12 cellular contexts compared by ENCODE assay signal in the genomic region with DNA sequence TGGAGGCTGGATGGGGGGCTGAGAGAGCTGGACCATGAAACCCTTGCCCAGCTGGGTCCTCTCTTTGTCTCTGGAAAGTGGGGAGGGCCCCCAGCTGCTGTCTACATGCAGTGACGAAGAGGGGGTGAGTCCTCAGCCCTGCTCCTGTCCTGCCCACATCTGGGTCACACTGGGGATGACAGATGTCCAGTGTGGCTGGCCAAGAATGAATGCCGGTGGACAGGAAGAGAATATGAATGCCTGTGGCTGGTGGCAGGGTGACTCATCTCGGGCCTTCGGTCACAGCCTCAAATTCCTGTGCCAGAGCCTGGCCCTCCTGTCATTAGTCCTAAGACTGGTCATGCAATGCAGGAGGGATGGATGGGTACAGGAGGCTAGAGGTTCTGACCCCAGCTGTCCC. TPM values are rescaled to one million over a fixed set of nuclear protein-coding genes. Genes with fewer than 3 reads are reported as not detected.
DNase-seq lines count a peak whose midpoint lies in the region; ATAC-seq, FAIRE-seq and TF ChIP-seq lines count a peak whose summit lies in the region.
"Had no signal": no experiment of that assay in that cellular context is flagged by ENCODE, and none has a peak within 500 bp of the region (broad histone marks: within the 10 kb centered on the region; RNA-seq: fewer than 3 reads in every experiment).

No MANE protein-coding gene starts in this region.

- H3K27me3 ChIP-seq in MG63 (no peaks in the 10 kb centered on the region), H7 (ENCODE audit: control insufficient read depth, insufficient read depth, low read length) (no peaks in the 10 kb centered on the region)

- H3K9me3 ChIP-seq in MG63, result no peaks in the 10 kb centered on the region

- no peaks in the 10 kb centered on the region for H3K36me3 ChIP-seq in MG63
- no peaks in the 10 kb centered on the region; the same call in 1 of the 2 replicates for H3K36me3 ChIP-seq in H7 (replicated peaks; ENCODE audit: control insufficient read depth, insufficient read depth, low read length)

- FAIRE-seq in D721Med (lab: Jason Lieb, UNC), result no peak

- DNase-seq in Ammon's horn (ENCODE audit: low spot score) (peak; percentile 68), MG63 (peak; percentile 79), caudate nucleus (lab: John Stamatoyannopoulos, UW) (peak in 33 of 61 donors; percentile 2 to 66 (median 28)), medulla oblongata (ENCODE audit: extremely low spot score) (peak; percentile 7), NCI-H1092 (lab: John Stamatoyannopoulos, UW) (no peak), D721Med (ENCODE audit: insufficient read length, low spot score) (no peak), H7 (no peak)
- DNase-seq: activated T-cell treated with anti-CD3 and anti-CD28 coated beads, Interleukin-2, amount 50 U/mL, for 72 hours; NCI-H187; stimulated activated CD4-positive, alpha-beta T cell treated with anti-CD3 and anti-CD28 coated beads, Interleukin-12 subunit alpha, Interleukin-12 subunit beta, amount 100 ng/mL, for 4 hours had no signal

- H3K4me3 ChIP-seq in MG63, result no peak overlapping the region
- H3K4me3 ChIP-seq in H7 (ENCODE audit: insufficient read depth, low read depth, low read length), result no peak overlapping the region

- H3K27ac ChIP-seq in caudate nucleus (ENCODE audit: low read depth, low read length), result no peak overlapping the region
- H3K27ac ChIP-seq: C4-2B had no signal

- TF ChIP-seq CTCF in D721Med (IDR thresholded peaks at IDR 0.05; ENCODE audit: insufficient read depth, missing control alignments), result no peak

- ATAC-seq in HG02970 (IDR thresholded peaks at IDR 0.05; ENCODE audit: low FRiP score, unreplicated experiment), result no peak
- ATAC-seq: activated T-cell treated with anti-CD3 and anti-CD28 coated beads, Interleukin-2, amount 50 U/mL, for 72 hours had no signal

RNA-seq across cellular contexts. Expression of gene PNPLA3, which starts 2.2 kb away (rescaled TPM):
- 4.1 and 6.7 TPM in 2 replicates for total RNA-seq in MG63 (2014; rRNA removed; shearing (Covaris generic); ENCODE audit: low replicate concordance)
- total RNA-seq in H7 (2014; rRNA removed; shearing (Covaris generic)), result 10.7 and 15.0 TPM in 2 replicates

RNA-seq across cellular contexts. Expression of gene PNPLA5, which starts 29.5 kb away (rescaled TPM):
- total RNA-seq in MG63 (2014; rRNA removed; shearing (Covaris generic); ENCODE audit: low replicate concordance), result not detected in 2 replicates
- total RNA-seq in H7 (2014; rRNA removed; shearing (Covaris generic)), result 2.2 and 4.0 TPM in 2 replicates
- total RNA-seq: activated T-cell treated with anti-CD3 and anti-CD28 coated beads, Interleukin-2, amount 50 U/mL, for 72 hours had no signal

RNA-seq across cellular contexts. Expression of gene SAMM50, which starts 33.9 kb away (rescaled TPM):
- 65.1 and 90.4 TPM in 2 replicates for total RNA-seq in MG63 (2014; rRNA removed; shearing (Covaris generic); ENCODE audit: low replicate concordance)
- 47.6 and 52.0 TPM in 2 replicates for total RNA-seq in H7 (2014; rRNA removed; shearing (Covaris generic))

RNA-seq across cellular contexts. Expression of gene SULT4A1, which starts 59.0 kb away (rescaled TPM):
- total RNA-seq in MG63 (2014; rRNA removed; shearing (Covaris generic); ENCODE audit: low replicate concordance), result not detected in 2 replicates
- total RNA-seq in H7 (2014; rRNA removed; shearing (Covaris generic)), result 6.3 and 9.8 TPM in 2 replicates
- total RNA-seq: activated T-cell treated with anti-CD3 and anti-CD28 coated beads, Interleukin-2, amount 50 U/mL, for 72 hours had no signal

Comparison
In these comparisons a context has a peak if more than half of its experiments do, and no peak if none do; other contexts are left out.
1. DNase-seq: peak in Ammon's horn (single experiment), MG63 (single experiment), caudate nucleus (33 of 61) and medulla oblongata (single experiment); none in NCI-H1092 (single experiment), D721Med (single experiment) and H7 (single experiment).